8 cellular contexts compared by ENCODE assay signal in genomic region chr19:13172335-13173128, GRCh38. TPM values are rescaled to one million over a fixed set of nuclear protein-coding genes. Genes with fewer than 3 reads are reported as not detected.
DNase-seq lines count a peak whose midpoint lies in the region; ATAC-seq and TF ChIP-seq lines count a peak whose summit lies in the region.

No MANE protein-coding gene starts in this region.

- peak overlapping the region; percentile 25 for H3K9ac ChIP-seq in NT2/D1 (ENCODE audit: insufficient read length, low read depth)

- H3K36me3 ChIP-seq in NT2/D1 (ENCODE audit: insufficient read depth, insufficient read length, low read length) (no peaks in the 10 kb centered on the region), esophagus muscularis mucosa (no peaks in the 10 kb centered on the region)

- H3K27me3 ChIP-seq in NT2/D1 (ENCODE audit: insufficient read depth, insufficient read length): no peaks in the 10 kb centered on the region
- no peaks in the 10 kb centered on the region for H3K27me3 ChIP-seq in esophagus muscularis mucosa

- H3K27ac ChIP-seq in esophagus muscularis mucosa (replicated peaks in 1 of 4): peak overlapping the region; percentile 58 to 74 (median 68)

- intact Hi-C loops in esophagus muscularis mucosa (cut with DNase I): no loop called here

- TF ChIP-seq POLR2A in esophagus muscularis mucosa (IDR thresholded peaks at IDR 0.05; ENCODE audit: low read depth): no peak

- H3K4me3 ChIP-seq in GM12875 (ENCODE audit: low read depth, low read length) (peak overlapping the region; percentile 23), NT2/D1 (ENCODE audit: insufficient read length, low read depth) (no peak overlapping the region), esophagus muscularis mucosa (peak overlapping the region in 1 of 4 donors; percentile 3)

- H3K4me1 ChIP-seq in NT2/D1 (ENCODE audit: insufficient read depth, insufficient read length): peaks cover 11% of the 10 kb centered on the region
- peaks cover 23 to 37% (median 31%) of the 10 kb centered on the region in 4 donors for H3K4me1 ChIP-seq in esophagus muscularis mucosa

- no peak overlapping the region for H3K4me3 Mint-ChIP-seq in neural crest cell
- peak overlapping the region; percentile 60 for H3K4me3 Mint-ChIP-seq in type B pancreatic cell

- DNase-seq in NT2/D1 (ENCODE audit: low read depth, low spot score): no peak
- DNase-seq in activated T-cell treated with anti-CD3 and anti-CD28 coated beads for 4 hours: peak; percentile 79
- peak; percentile 92 for DNase-seq in esophagus muscularis mucosa (ENCODE audit: extremely low spot score)
- DNase-seq in neural crest cell (ENCODE audit: low read depth, low spot score): no peak
- DNase-seq in type B pancreatic cell (ENCODE audit: extremely low spot score, unreplicated experiment): no peak

- ATAC-seq in HG03521 (IDR thresholded peaks at IDR 0.05; ENCODE audit: unreplicated experiment): no peak
- ATAC-seq in HG02623 (IDR thresholded peaks at IDR 0.05; ENCODE audit: unreplicated experiment): no peak

- peaks cover 20% of the 10 kb centered on the region for H3K4me1 Mint-ChIP-seq in neural crest cell
- peaks cover 16% of the 10 kb centered on the region for H3K4me1 Mint-ChIP-seq in type B pancreatic cell (ENCODE audit: unreplicated experiment)

- 42% methylated on average over 15 of the region's 19 CpGs for WGBS in esophagus muscularis mucosa

- H3K27ac Mint-ChIP-seq in neural crest cell (ENCODE audit: unreplicated experiment): peak overlapping the region; percentile 12
- peak overlapping the region; percentile 84 for H3K27ac Mint-ChIP-seq in type B pancreatic cell

- H3K36me3 Mint-ChIP-seq in neural crest cell (ENCODE audit: low read depth) (no peaks in the 10 kb centered on the region), type B pancreatic cell (no peaks in the 10 kb centered on the region)

- H3K27me3 Mint-ChIP-seq in neural crest cell (ENCODE audit: low read depth) (no peaks in the 10 kb centered on the region), type B pancreatic cell (no peaks in the 10 kb centered on the region)

- TF ChIP-seq EP300 in esophagus muscularis mucosa (IDR thresholded peaks at IDR 0.05): no peak

- no peaks in the 10 kb centered on the region for H3K9me3 ChIP-seq in NT2/D1 (ENCODE audit: insufficient read depth, low read length)
- H3K9me3 ChIP-seq in esophagus muscularis mucosa: no peaks in the 10 kb centered on the region

- no peak for TF ChIP-seq CTCF in GM12875 (IDR thresholded peaks at IDR 0.05; ENCODE audit: borderline replicate concordance, insufficient read depth, low read depth, low read length)
- no peak for TF ChIP-seq CTCF in esophagus muscularis mucosa (IDR thresholded peaks at IDR 0.05)
- TF ChIP-seq CTCF in neural crest cell (conservative IDR thresholded peaks at IDR 0.05): no peak
- TF ChIP-seq CTCF in type B pancreatic cell (conservative IDR thresholded peaks at IDR 0.05): no peak

- H3K9me3 Mint-ChIP-seq in neural crest cell: no peaks in the 10 kb centered on the region
- H3K9me3 Mint-ChIP-seq in type B pancreatic cell: no peaks in the 10 kb centered on the region

RNA-seq across cellular contexts. Expression of gene IER2, which starts 22.3 kb away (rescaled TPM):
- total RNA-seq in esophagus muscularis mucosa: 100 to 1,000 TPM in 1 of 4 donors, 10 to 100 TPM in 3; 29.1 to 144 (median 62.3) TPM
- total RNA-seq in neural crest cell: 72.5 and 80.3 TPM in 2 replicates
- total RNA-seq in type B pancreatic cell (ENCODE audit: low replicate concordance): 103 and 322 TPM in 2 replicates

RNA-seq across cellular contexts. Expression of gene STX10, which starts 22.4 kb away (rescaled TPM):
- total RNA-seq in esophagus muscularis mucosa (10 to 100 TPM; 50.2 to 62.6 (median 56.6) TPM), neural crest cell (60.6 and 60.7 TPM in 2 replicates), type B pancreatic cell (ENCODE audit: low replicate concordance) (45.2 and 46.8 TPM in 2 replicates)

RNA-seq across cellular contexts. Expression of gene NACC1, which starts 54.5 kb away (rescaled TPM):
- total RNA-seq in esophagus muscularis mucosa (10 to 100 TPM; 24.5 to 61.6 (median 29.6) TPM), neural crest cell (88.3 and 99.4 TPM in 2 replicates), type B pancreatic cell (ENCODE audit: low replicate concordance) (66.8 and 77.9 TPM in 2 replicates)

RNA-seq across cellular contexts. Expression of gene TRMT1, which starts 56.0 kb away (rescaled TPM):
- total RNA-seq in esophagus muscularis mucosa: 10 to 100 TPM; 21.4 to 27.6 (median 26.9) TPM
- 57.1 and 58.2 TPM in 2 replicates for total RNA-seq in neural crest cell
- 48.1 and 69.7 TPM in 2 replicates for total RNA-seq in type B pancreatic cell (ENCODE audit: low replicate concordance)

Comparison
In these comparisons a context has a peak if more than half of its experiments do, and no peak if none do; other contexts are left out.
1. DNase-seq: peak in activated T-cell treated with anti-CD3 and anti-CD28 coated beads for 4 hours (single experiment) and esophagus muscularis mucosa (single experiment); none in NT2/D1 (single experiment), neural crest cell (single experiment) and type B pancreatic cell (single experiment).